ENCODE assay signal across 22 cellular contexts in the genomic region with DNA sequence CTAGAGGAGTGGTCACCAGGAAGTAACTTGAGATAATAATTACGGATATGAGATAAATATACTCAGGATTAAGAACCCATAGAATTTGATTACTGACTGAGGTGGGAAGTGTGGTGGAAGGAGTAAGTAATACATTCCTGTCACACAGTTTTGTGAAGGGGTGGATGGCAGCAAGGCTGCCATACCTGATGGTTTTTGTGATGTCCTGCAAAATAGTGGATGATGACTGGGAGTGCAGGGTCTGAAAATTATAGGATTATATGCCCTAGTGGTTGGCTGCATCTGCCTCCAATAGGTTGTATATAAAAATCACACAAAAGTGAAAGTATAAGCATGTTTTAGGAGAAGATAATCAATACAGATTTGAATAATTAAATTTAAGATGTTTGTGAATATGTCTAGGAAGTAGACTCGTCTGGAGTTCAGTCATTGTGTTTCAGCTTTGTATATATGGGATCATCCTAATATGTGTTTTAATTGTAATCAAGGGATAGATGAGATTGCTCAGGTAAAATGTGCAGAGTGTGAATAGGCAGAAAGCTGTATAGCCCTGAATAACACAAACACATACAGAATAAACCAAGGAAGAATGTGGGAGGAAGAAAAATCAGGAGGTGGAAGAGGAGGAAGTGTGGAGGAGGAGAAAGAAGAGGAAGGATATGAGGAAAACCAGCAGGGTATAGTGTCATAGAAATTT. TPM values are rescaled to one million over a fixed set of nuclear protein-coding genes. Genes with fewer than 3 reads are reported as not detected.
"Had no signal": no experiment of that assay in that cellular context is flagged by ENCODE, and none has a peak within 500 bp of the region (broad histone marks: within the 10 kb centered on the region; RNA-seq: fewer than 3 reads in every experiment).

No MANE protein-coding gene starts in this region.

- DNase-seq: cortex of kidney; dorsolateral prefrontal cortex; effector memory CD4-positive, alpha-beta T cell; gastrocnemius medialis; heart right ventricle; left ventricle myocardium superior; natural killer cell; nucleus accumbens; pancreas; right cardiac atrium; stimulated activated CD4-positive, alpha-beta T cell treated with anti-CD3 and anti-CD28 coated beads, Interleukin-4, amount 100 ng/mL, for 1 hour; stimulated activated CD8-positive, alpha-beta memory T cell treated with anti-CD3 and anti-CD28 coated beads, Interleukin-4, amount 100 ng/mL, for 48 hours; stimulated activated naive CD8-positive, alpha-beta T cell treated with anti-CD3 and anti-CD28 coated beads, Interleukin-15, Interleukin-2, amounts not matched to agents 100 U/mL and 50 U/mL, for 24 hours; tibial artery had no signal

- H3K36me3 Mint-ChIP-seq: natural killer cell; stimulated activated effector memory CD8-positive, alpha-beta T cell treated with anti-CD3 and anti-CD28 coated beads, Interleukin-12 subunit alpha, Interleukin-12 subunit beta, amount 100 ng/mL, for 72 hours had no signal

- H3K9me3 Mint-ChIP-seq: central memory CD8-positive, alpha-beta T cell; mesothelial cell of epicardium; natural killer cell; neural progenitor cell; stimulated activated effector memory CD8-positive, alpha-beta T cell treated with anti-CD3 and anti-CD28 coated beads, Interleukin-12 subunit alpha, Interleukin-12 subunit beta, amount 100 ng/mL, for 72 hours had no signal

- FAIRE-seq: keratinocyte had no signal

- H2AFZ ChIP-seq: neural progenitor cell had no signal

- H3K9me3 ChIP-seq: esophagus muscularis mucosa, gastrocnemius medialis, heart right ventricle, pancreas, tibial artery had no signal

- ATAC-seq: gastrocnemius medialis; heart right ventricle; left ventricle myocardium superior; natural killer cell; pancreas; right cardiac atrium; stimulated activated effector memory CD8-positive, alpha-beta T cell treated with anti-CD3 and anti-CD28 coated beads, Interleukin-12 subunit alpha, Interleukin-12 subunit beta, amount 100 ng/mL, for 72 hours; stimulated activated naive CD8-positive, alpha-beta T cell treated with anti-CD3 and anti-CD28 coated beads, Interleukin-15, Interleukin-2, amounts not matched to agents 100 U/mL and 50 U/mL, for 24 hours had no signal

- H3K27me3 ChIP-seq: dorsolateral prefrontal cortex, esophagus muscularis mucosa, gastrocnemius medialis, heart right ventricle, neural progenitor cell, pancreas, tibial artery had no signal

- H3K4me2 ChIP-seq: neural progenitor cell had no signal

- H3K9ac ChIP-seq: neural progenitor cell had no signal

- H3K27ac ChIP-seq: esophagus muscularis mucosa, heart right ventricle, neural progenitor cell, pancreas, tibial artery had no signal

- H3K4me1 ChIP-seq: tibial artery had no signal

- H3K4me3 ChIP-seq: esophagus muscularis mucosa, gastrocnemius medialis, heart right ventricle, neural progenitor cell, pancreas, tibial artery had no signal

- H3K27ac Mint-ChIP-seq: mesothelial cell of epicardium; natural killer cell; neural progenitor cell; progenitor cell of endocrine pancreas; stimulated activated effector memory CD8-positive, alpha-beta T cell treated with anti-CD3 and anti-CD28 coated beads, Interleukin-12 subunit alpha, Interleukin-12 subunit beta, amount 100 ng/mL, for 72 hours had no signal

- H3K36me3 ChIP-seq: neural progenitor cell had no signal

RNA-seq across cellular contexts. Expression of a gene that starts 49.5 kb away (rescaled TPM):
- total RNA-seq: mesothelial cell of epicardium, myocyte had no signal
